In genomic region chr16:66751135-66751991, GRCh38 we compare ENCODE assay signal across 8 cellular contexts. TPM values are rescaled to one million over a fixed set of nuclear protein-coding genes. Genes with fewer than 3 reads are reported as not detected.
DNase-seq lines count a peak whose midpoint lies in the region; ATAC-seq and TF ChIP-seq lines count a peak whose summit lies in the region.

TSS of gene DYNC1LI2 (minus strand) at chr16:66751609. CDS start at chr16:66751591, 18 bp downstream.

- H3K4me2 ChIP-seq in parathyroid adenoma (ENCODE audit: low read length) = peak within 1 kb of the TSS; percentile 96

- H2AFZ ChIP-seq in parathyroid adenoma = peak within 1 kb of the TSS; percentile 95

- no peaks in the 10 kb centered on the region for H3K9me3 ChIP-seq in parathyroid adenoma (ENCODE audit: control insufficient read depth, low read length)
- H3K9me3 ChIP-seq in tibial artery = no peaks in the 10 kb centered on the region

- H3K9ac ChIP-seq in parathyroid adenoma = peak within 1 kb of the TSS; percentile 87

- intact Hi-C loops in Right ventricle myocardium superior (cut with DNase I) = no loop called here
- intact Hi-C loops in tibial artery (cut with DNase I; ENCODE audit: low total_unique reads) = loop anchor here (5.0 kb wide), 1 partner anchor 144 kb away; no protein-coding TSS in a partner anchor

- TF ChIP-seq CTCF in parathyroid adenoma (IDR thresholded peaks at IDR 0.05) = peak; percentile 78
- peak; percentile 83 to 96 for TF ChIP-seq CTCF in tibial artery (IDR thresholded peaks at IDR 0.05)

- H3K27ac ChIP-seq in parathyroid adenoma (peak within 1 kb of the TSS; percentile 86), tibial artery (peak within 1 kb of the TSS; percentile 85 to 96)

- H3K36me3 ChIP-seq in parathyroid adenoma (ENCODE audit: control insufficient read depth, insufficient read depth, low read length) = no peaks in the 10 kb centered on the region
- peaks cover 0 to 30% (median 16%) of the 10 kb centered on the region in 3 donors for H3K36me3 ChIP-seq in tibial artery

- peaks cover 12% of the 10 kb centered on the region for H3K4me1 ChIP-seq in parathyroid adenoma
- peaks cover 0 to 41% (median 23%) of the 10 kb centered on the region in 4 donors for H3K4me1 ChIP-seq in tibial artery

- H3K4me3 ChIP-seq in parathyroid adenoma (ENCODE audit: low read depth, low read length) (peak within 1 kb of the TSS; percentile 95), tibial artery (peak within 1 kb of the TSS; percentile 84 to 95)

- ATAC-seq in Right ventricle myocardium superior (ENCODE audit: poor library complexity) = peak; percentile 96

- peaks cover 39% of the 10 kb centered on the region for H3K79me2 ChIP-seq in parathyroid adenoma

- H3K27me3 ChIP-seq in parathyroid adenoma (ENCODE audit: control insufficient read depth, insufficient read depth, low read length) (no peaks in the 10 kb centered on the region), tibial artery (no peaks in the 10 kb centered on the region)

- peak; percentile 99 for DNase-seq in GM03348 (ENCODE audit: low spot score)
- peak; percentile 77 for DNase-seq in GOT3 (lab: John Stamatoyannopoulos, UW)
- DNase-seq in LoVo (ENCODE audit: low spot score) = peak; percentile 85
- DNase-seq in SW480 (ENCODE audit: low spot score) = peak; percentile 68
- DNase-seq in activated naive CD8-positive, alpha-beta T cell treated with anti-CD3 and anti-CD28 coated beads, Interleukin-2, amount 50 U/mL, for 16 hours (ENCODE audit: low read depth, low spot score) = peak; percentile 57
- DNase-seq in Right ventricle myocardium superior = peak; percentile 89
- peak; percentile 78 to 89 for DNase-seq in tibial artery

RNA-seq across cellular contexts. Expression of gene DYNC1LI2, which starts in this region (rescaled TPM):
- total RNA-seq in Right ventricle myocardium superior = 66.9 TPM

Comparison
In these comparisons a context has a peak if more than half of its experiments do, and no peak if none do; other contexts are left out.
1. Peak in every context shown above with its lines: DNase-seq, ATAC-seq, H3K4me3 ChIP-seq and H3K27ac ChIP-seq.